ENCODE assay signal across 22 cellular contexts in the genomic region with DNA sequence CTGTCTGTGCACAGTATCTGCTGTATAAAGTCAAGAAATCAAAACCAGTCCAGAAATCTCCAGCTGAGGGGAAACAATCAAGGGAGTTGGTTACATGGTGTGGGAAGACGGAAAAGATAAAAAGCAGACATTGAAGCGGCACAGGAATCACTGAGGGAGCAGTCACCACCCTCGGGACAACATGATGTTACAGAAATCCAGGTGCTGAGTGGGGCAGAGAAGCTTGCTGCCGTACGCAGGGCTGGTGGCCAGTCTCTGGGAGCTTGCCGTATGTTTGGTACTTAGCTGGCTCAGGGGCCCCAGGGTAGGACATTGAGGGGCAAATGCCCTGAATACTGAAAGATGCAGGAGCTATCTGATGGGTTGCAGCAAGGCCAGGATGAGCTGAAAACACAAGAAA.
A peak's percentile ranks its signal among the peaks of the same experiment; 100 is the strongest.
DNase-seq lines count a peak whose midpoint lies in the region; ATAC-seq and TF ChIP-seq lines count a peak whose summit lies in the region.
"Had no signal": no experiment of that assay in that cellular context is flagged by ENCODE, and none has a peak within 500 bp of the region (broad histone marks: within the 10 kb centered on the region; RNA-seq: fewer than 3 reads in every experiment).

No MANE protein-coding gene starts in this region.

- no peaks in the 10 kb centered on the region for H3K27me3 ChIP-seq in aorta (ENCODE audit: control insufficient read depth in 1 of 2, insufficient read depth in 2 of 2, low read length in 1 of 2)
- H3K27me3 ChIP-seq: BE2C, BLaER1 had no signal

- H3K36me3 Mint-ChIP-seq in dendritic cell treated with granulocyte-macrophage colony-stimulating factor and Interleukin-4, amounts not matched to agents 40 ng/mL and 50 ng/mL, for 4 days (ENCODE audit: low read depth): no peaks in the 10 kb centered on the region
- H3K36me3 Mint-ChIP-seq: CD14-positive monocyte; CD4-positive, alpha-beta memory T cell; CD4-positive, CD25-positive, alpha-beta regulatory T cell; CD8-positive, alpha-beta memory T cell had no signal

- no peaks in the 10 kb centered on the region for H3K9me3 ChIP-seq in aorta (ENCODE audit: control insufficient read depth, low read length)
- H3K9me3 ChIP-seq: BE2C, BLaER1 had no signal

- no peaks in the 10 kb centered on the region for H3K36me3 ChIP-seq in aorta (ENCODE audit: control insufficient read depth in 1 of 2, insufficient read depth in 2 of 2, low read length in 1 of 2)
- H3K36me3 ChIP-seq: BE2C, BLaER1 had no signal

- peaks cover 20% of the 10 kb centered on the region for H3K27me3 Mint-ChIP-seq in dendritic cell treated with granulocyte-macrophage colony-stimulating factor and Interleukin-4, amounts not matched to agents 40 ng/mL and 50 ng/mL, for 4 days

- peak overlapping the region; percentile 54 for H3K27ac Mint-ChIP-seq in dendritic cell treated with granulocyte-macrophage colony-stimulating factor and Interleukin-4, amounts not matched to agents 40 ng/mL and 50 ng/mL, for 4 days
- H3K27ac Mint-ChIP-seq: CD8-positive, alpha-beta memory T cell had no signal

- DNase-seq in aorta (no peak), NCI-H1048 (lab: John Stamatoyannopoulos, UW) (no peak)
- DNase-seq: 8988T; ACHN; BE2C; CD4-positive, alpha-beta memory T cell; CD4-positive, CD25-positive, alpha-beta regulatory T cell; CD8-positive, alpha-beta memory T cell; COR-L47; DMS 273 treated with DMSO at 0.1 percent for 48 hours; DMS153; DMS53; DMS79; DND-41; EL; GDM1 had no signal

- TF ChIP-seq CTCF in VCaP (conservative IDR thresholded peaks at IDR 0.05): no peak

- H3K9me3 Mint-ChIP-seq in dendritic cell treated with granulocyte-macrophage colony-stimulating factor and Interleukin-4, amounts not matched to agents 40 ng/mL and 50 ng/mL, for 4 days: no peaks in the 10 kb centered on the region
- H3K9me3 Mint-ChIP-seq: CD14-positive monocyte; CD4-positive, alpha-beta memory T cell; CD8-positive, alpha-beta memory T cell had no signal

- H3K4me1 ChIP-seq in aorta (ENCODE audit: control insufficient read depth in 1 of 2, insufficient read depth in 2 of 2, low read length in 2 of 2): no peaks in the 10 kb centered on the region
- H3K4me1 ChIP-seq: BE2C, BLaER1 had no signal

- H3K4me1 Mint-ChIP-seq in dendritic cell treated with granulocyte-macrophage colony-stimulating factor and Interleukin-4, amounts not matched to agents 40 ng/mL and 50 ng/mL, for 4 days (ENCODE audit: low read depth): peaks cover 63% of the 10 kb centered on the region

- no peak overlapping the region for H3K4me3 Mint-ChIP-seq in dendritic cell treated with granulocyte-macrophage colony-stimulating factor and Interleukin-4, amounts not matched to agents 40 ng/mL and 50 ng/mL, for 4 days
- H3K4me3 Mint-ChIP-seq: CD14-positive monocyte; CD4-positive, alpha-beta memory T cell; CD4-positive, CD25-positive, alpha-beta regulatory T cell; CD8-positive, alpha-beta memory T cell had no signal

- intact Hi-C loops in dendritic cell treated with granulocyte-macrophage colony-stimulating factor and Interleukin-4, amounts not matched to agents 40 ng/mL and 50 ng/mL, for 4 days (cut with micrococcal nuclease): loop anchor here (5.0 to 10.0 kb wide), 2 partner anchors 37 to 121 kb away; no protein-coding TSS in a partner anchor
- intact Hi-C loops in aorta (cut with DNase I): no loop called here

- ATAC-seq in aorta (ENCODE audit: low FRiP score) (peak; percentile 34), HG03460 (IDR thresholded peaks at IDR 0.05; ENCODE audit: unreplicated experiment) (no peak)
- ATAC-seq: GM12878 had no signal

- no peak overlapping the region for H3K4me3 ChIP-seq in aorta (ENCODE audit: low read length in 2 of 2)
- H3K4me3 ChIP-seq: BLaER1, GM12878 had no signal

- 80 to 86% methylated on average over 6 of the region's 6 CpGs for WGBS in aorta, 2 donors

- peak overlapping the region; percentile 35; the same call in 1 of the 2 replicates for H3K27ac ChIP-seq in VCaP
- H3K27ac ChIP-seq in aorta (ENCODE audit: low read depth in 1 of 2, low read length in 2 of 2): no peak overlapping the region
- H3K27ac ChIP-seq: BLaER1 had no signal
